31 cellular contexts compared by ENCODE assay signal in the genomic region with DNA sequence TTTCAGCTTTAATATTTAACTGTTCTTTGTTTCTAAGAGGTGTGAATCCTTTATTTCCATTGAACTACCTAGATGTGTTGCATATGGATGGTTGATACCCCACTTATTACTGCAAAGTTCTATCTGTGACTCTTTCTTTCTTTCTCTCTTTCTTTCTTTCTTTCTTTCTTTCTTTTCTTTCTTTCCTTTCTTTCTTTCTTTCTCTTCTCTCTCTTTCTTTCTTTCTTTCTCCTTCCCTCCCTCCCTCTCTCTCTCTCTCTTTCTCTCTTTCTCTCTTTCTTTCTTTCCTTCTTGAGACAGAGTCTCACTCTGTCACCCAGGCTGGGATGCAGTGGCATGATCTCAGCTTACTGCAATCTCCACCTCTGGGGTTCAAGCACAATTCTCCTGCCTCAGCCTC. TPM values are rescaled to one million over a fixed set of nuclear protein-coding genes. Genes with fewer than 3 reads are reported as not detected.
DNase-seq lines count a peak whose midpoint lies in the region; ATAC-seq, FAIRE-seq and TF ChIP-seq lines count a peak whose summit lies in the region.
"Had no signal": no experiment of that assay in that cellular context is flagged by ENCODE, and none has a peak within 500 bp of the region (broad histone marks: within the 10 kb centered on the region; RNA-seq: fewer than 3 reads in every experiment).

No MANE protein-coding gene starts in this region.

- H3K36me3 Mint-ChIP-seq in stimulated activated effector memory CD8-positive, alpha-beta T cell treated with anti-CD3 and anti-CD28 coated beads, Interleukin-12 subunit alpha, Interleukin-12 subunit beta, amount 100 ng/mL, for 72 hours: peaks cover 31% of the 10 kb centered on the region

- TF ChIP-seq CTCF in HEK293 (tag by site-specific recombination; IDR thresholded peaks at IDR 0.05) (no peak), K562 (IDR thresholded peaks at IDR 0.05 in 2 of 3, conservative IDR thresholded peaks at IDR 0.05 in 1 of 3; ENCODE audit: insufficient read depth in 2 of 3, low read depth in 1 of 3, low read length in 3 of 3) (no peak)

- H3K4me3 Mint-ChIP-seq in stimulated activated effector memory CD8-positive, alpha-beta T cell treated with anti-CD3 and anti-CD28 coated beads, Interleukin-12 subunit alpha, Interleukin-12 subunit beta, amount 100 ng/mL, for 72 hours: no peak overlapping the region
- H3K4me3 Mint-ChIP-seq: CD14-positive monocyte; CD4-positive, alpha-beta memory T cell; CD4-positive, CD25-positive, alpha-beta regulatory T cell; CD8-positive, alpha-beta memory T cell had no signal

- intact Hi-C loops in K562 (cut with micrococcal nuclease): no loop called here

- no peak overlapping the region for H3K4me2 ChIP-seq in K562 (ENCODE audit: insufficient read depth, low read length)
- H3K4me2 ChIP-seq: BLaER1 had no signal

- POLR2A ChIA-PET in HEK293 (lab: Yijun Ruan, JAX) (no interaction called here), K562 (lab: Yijun Ruan, JAX) (interaction anchor here (1.0 kb wide), 1 partner anchor 11 kb away, joined by 3 read pairs; no protein-coding TSS in a partner anchor)

- no peak overlapping the region for H3K27ac ChIP-seq in HEK293 (ENCODE audit: extremely low read depth, low read depth, low read length)
- no peak overlapping the region for H3K27ac ChIP-seq in K562 (ENCODE audit: extremely low read depth, low read depth, low read length)
- H3K27ac ChIP-seq: BLaER1 had no signal

- no peaks in the 10 kb centered on the region for H3K79me2 ChIP-seq in K562 (ENCODE audit: control insufficient read depth, insufficient read depth, low read length)

- no peaks in the 10 kb centered on the region for H4K20me1 ChIP-seq in K562 (replicated peaks; ENCODE audit: control insufficient read depth, insufficient read depth, low read length)
- H4K20me1 ChIP-seq: BLaER1 had no signal

- H3K4me1 ChIP-seq in HEK293 (ENCODE audit: control insufficient read depth, insufficient read depth, low read length) (no peaks in the 10 kb centered on the region), K562 (replicated peaks in 1 of 2; ENCODE audit: control insufficient read depth in 2 of 2, insufficient read depth in 2 of 2, low read length in 2 of 2) (no peaks in the 10 kb centered on the region)
- H3K4me1 ChIP-seq: BE2C, BLaER1 had no signal

- H3K9me3 ChIP-seq in HEK293 (ENCODE audit: control insufficient read depth, insufficient read depth, low read depth, low read length): no peaks in the 10 kb centered on the region
- H3K9me3 ChIP-seq in K562 (replicated peaks; ENCODE audit: control insufficient read depth, insufficient read depth, low read depth, low read length): no peaks in the 10 kb centered on the region
- H3K9me3 ChIP-seq: BE2C, BLaER1 had no signal

- H3K9ac ChIP-seq in K562 (ENCODE audit: insufficient read depth in 1 of 2, low read depth in 2 of 2, low read length in 2 of 2): no peak overlapping the region
- H3K9ac ChIP-seq: BLaER1 had no signal

- peak overlapping the region; percentile 71 for H3K27ac Mint-ChIP-seq in stimulated activated effector memory CD8-positive, alpha-beta T cell treated with anti-CD3 and anti-CD28 coated beads, Interleukin-12 subunit alpha, Interleukin-12 subunit beta, amount 100 ng/mL, for 72 hours
- H3K27ac Mint-ChIP-seq: CD14-positive monocyte had no signal

- ATAC-seq in K562: no peak
- ATAC-seq in stimulated activated effector memory CD8-positive, alpha-beta T cell treated with anti-CD3 and anti-CD28 coated beads, Interleukin-12 subunit alpha, Interleukin-12 subunit beta, amount 100 ng/mL, for 72 hours: no peak
- ATAC-seq in GM18519 (IDR thresholded peaks at IDR 0.05; ENCODE audit: low FRiP score, unreplicated experiment): no peak
- ATAC-seq: GM12878 had no signal

- no peaks in the 10 kb centered on the region for H3K27me3 ChIP-seq in K562 (ENCODE audit: control insufficient read depth in 2 of 2, insufficient read depth in 2 of 2, low read length in 2 of 2)
- H3K27me3 ChIP-seq: BE2C, BLaER1 had no signal

- no peaks in the 10 kb centered on the region for H3K9me1 ChIP-seq in K562 (ENCODE audit: control insufficient read depth, insufficient read depth, low read length)

- BruUV-seq in K562 (replicated peaks; lab: Mats Ljungman, UMichigan): no TSS peak

- H3K4me1 Mint-ChIP-seq in stimulated activated effector memory CD8-positive, alpha-beta T cell treated with anti-CD3 and anti-CD28 coated beads, Interleukin-12 subunit alpha, Interleukin-12 subunit beta, amount 100 ng/mL, for 72 hours: no peaks in the 10 kb centered on the region
- H3K4me1 Mint-ChIP-seq: CD14-positive monocyte; CD4-positive, alpha-beta memory T cell had no signal

- TF ChIP-seq POLR2A in K562 (conservative IDR thresholded peaks at IDR 0.05): no peak

- H3K36me3 ChIP-seq in HEK293 (ENCODE audit: control insufficient read depth in 2 of 2, insufficient read depth in 1 of 2, low read length in 2 of 2) (peaks cover 0 to 3% of the 10 kb centered on the region in 2 experiments; a peak in 2 of 3 replicates), K562 (ENCODE audit: control insufficient read depth, insufficient read depth, low read length) (no peaks in the 10 kb centered on the region)
- H3K36me3 ChIP-seq: BE2C had no signal

- TF ChIP-seq RAD21 in K562 (CRISPR knock-in tag; conservative IDR thresholded peaks at IDR 0.05 in 1 of 2, IDR thresholded peaks at IDR 0.05 in 1 of 2): no peak

- no peak for DNase-seq in K562 (ENCODE audit: extremely low read depth in 1 of 4, low spot score in 3 of 4)
- no peak for DNase-seq in stimulated activated effector memory CD8-positive, alpha-beta T cell treated with anti-CD3 and anti-CD28 coated beads, Interleukin-12 subunit alpha, Interleukin-12 subunit beta, amount 100 ng/mL, for 72 hours (ENCODE audit: low spot score in 2 of 2)
- no peak for DNase-seq in NCI-H1105 (lab: John Stamatoyannopoulos, UW)
- DNase-seq: 8988T; ACHN; BE2C; C1 segment of cervical spinal cord; CD4-positive, alpha-beta memory T cell; CD4-positive, CD25-positive, alpha-beta regulatory T cell; CD8-positive, alpha-beta memory T cell; COR-L47; DMS 273 treated with DMSO at 0.1 percent for 48 hours; DMS153; DMS53; DMS79; DND-41; EL; GDM1 had no signal

- H2AFZ ChIP-seq in K562 (ENCODE audit: low read depth, low read length): no peak overlapping the region

- TF ChIP-seq EP300 in K562 (IDR thresholded peaks at IDR 0.05; ENCODE audit: low read length): no peak

- CTCF ChIA-PET in HEK293 (lab: Yijun Ruan, JAX) (interaction anchor here (0.5 kb wide), 1 partner anchor 43 kb away, joined by 4 read pairs; no protein-coding TSS in a partner anchor), K562 (lab: Yijun Ruan, JAX; ENCODE audit: low intra/inter-chr PET ratio) (no interaction called here)

- no peak for FAIRE-seq in K562 (lab: Jason Lieb, UNC)
- FAIRE-seq: A204.1, GM12878, GM12892, GM18507, GM19239 had no signal

- no peak overlapping the region for H3K4me3 ChIP-seq in HEK293 (ENCODE audit: low read depth, low read length)
- no peak overlapping the region for H3K4me3 ChIP-seq in K562
- H3K4me3 ChIP-seq: BLaER1, GM12878 had no signal

- in situ Hi-C loops in K562 (cut with MboI): no loop called here

- H3K9me3 Mint-ChIP-seq in stimulated activated effector memory CD8-positive, alpha-beta T cell treated with anti-CD3 and anti-CD28 coated beads, Interleukin-12 subunit alpha, Interleukin-12 subunit beta, amount 100 ng/mL, for 72 hours: no peaks in the 10 kb centered on the region
- H3K9me3 Mint-ChIP-seq: CD14-positive monocyte; CD4-positive, alpha-beta memory T cell; CD4-positive, CD25-positive, alpha-beta regulatory T cell; CD8-positive, alpha-beta memory T cell had no signal

RNA-seq across cellular contexts. Expression of a gene that starts 34.1 kb away (rescaled TPM):
- 14.5 and 20.9 TPM in 2 replicates for total RNA-seq in K562 (2011; cell fraction: chromatin; rRNA removed; ENCODE audit: low replicate concordance)
- total RNA-seq in K562 (2011; cell fraction: nucleolus; rRNA removed): 7.0 and 7.1 TPM in 2 replicates
- total RNA-seq in K562 (2011; cell fraction: nucleoplasm; rRNA removed): 9.7 and 13.7 TPM in 2 replicates
- total RNA-seq in K562 (2014; rRNA removed) (4.8 and 6.9 TPM in 2 replicates), K562 (2014; rRNA removed; fragmentation: Illumina TruSeq; extraction: Trizol) (8.0 and 9.6 TPM in 2 replicates), K562 (2015; rRNA removed; fragmentation: Illumina TruSeq; extraction: Trizol) (6.1 and 7.1 TPM in 2 replicates), K562 (2021) (5.9 and 6.6 TPM in 2 replicates)
- polyA plus RNA-seq in K562 (2011; rRNA removed) (13.3 and 18.6 TPM in 2 replicates), K562 (2014; fragmentation: Illumina TruSeq; extraction: Trizol) (4.8 and 6.4 TPM in 2 replicates), K562 (2014; fragmentation: Nextera tagmentation; extraction: Ambion mirVana) (1 to 10 TPM; 2.2 to 3.0 TPM), K562 (2014; rRNA removed) (6.1 and 7.1 TPM in 2 replicates)
- polyA plus RNA-seq in K562 (2011; cell fraction: cytosol; rRNA removed): 8.6 and 14.1 TPM in 2 replicates
- 7.7 and 11.0 TPM in 2 replicates for polyA plus RNA-seq in K562 (2011; cell fraction: nucleus; rRNA removed)
- 3.6 and 4.9 TPM in 2 replicates for polyA plus RNA-seq in K562 (2012)
- polyA minus RNA-seq in K562 (2011; rRNA and poly(A)+ RNA removed): 18.4 and 21.3 TPM in 2 replicates
- polyA minus RNA-seq in K562 (2011; cell fraction: cytosol; rRNA and poly(A)+ RNA removed): 5.6 and 9.4 TPM in 2 replicates
- polyA minus RNA-seq in K562 (2011; cell fraction: nucleus; rRNA and poly(A)+ RNA removed): 3.0 and 3.9 TPM in 2 replicates

RNA-seq across cellular contexts. Expression of a gene that starts 41.8 kb away (rescaled TPM):
- 12.0 and 29.0 TPM in 2 replicates for total RNA-seq in K562 (2011; cell fraction: chromatin; rRNA removed; ENCODE audit: low replicate concordance)
- 18.2 and 19.5 TPM in 2 replicates for total RNA-seq in K562 (2011; cell fraction: nucleolus; rRNA removed)
- 13.7 and 14.4 TPM in 2 replicates for total RNA-seq in K562 (2011; cell fraction: nucleoplasm; rRNA removed)
- total RNA-seq in K562 (2014; rRNA removed) (0.95 and 2.3 TPM in 2 replicates), K562 (2014; rRNA removed; fragmentation: Illumina TruSeq; extraction: Trizol) (0.55 and 1.4 TPM in 2 replicates), K562 (2015; rRNA removed; fragmentation: Illumina TruSeq; extraction: Trizol) (0.49 and 0.72 TPM in 2 replicates), K562 (2021) (4.3 and 4.6 TPM in 2 replicates)
- polyA plus RNA-seq in K562 (2011; rRNA removed) (1.8 and 1.9 TPM in 2 replicates), K562 (2014; fragmentation: Illumina TruSeq; extraction: Trizol) (1.5 and 2.0 TPM in 2 replicates), K562 (2014; fragmentation: Nextera tagmentation; extraction: Ambion mirVana) (under 1 TPM; 0.03 to 0.11 TPM), K562 (2014; rRNA removed) (2.7 and 3.3 TPM in 2 replicates)
- polyA plus RNA-seq in K562 (2011; cell fraction: cytosol; rRNA removed): 2.4 and 2.8 TPM in 2 replicates
- polyA plus RNA-seq in K562 (2011; cell fraction: nucleus; rRNA removed): 12.7 and 20.4 TPM in 2 replicates
- 2.9 and 3.9 TPM in 2 replicates for polyA plus RNA-seq in K562 (2012)
- polyA minus RNA-seq in K562 (2011; rRNA and poly(A)+ RNA removed): 1.4 and 1.5 TPM in 2 replicates
- polyA minus RNA-seq in K562 (2011; cell fraction: cytosol; rRNA and poly(A)+ RNA removed): 1.9 and 2.1 TPM in 2 replicates
- polyA minus RNA-seq in K562 (2011; cell fraction: nucleus; rRNA and poly(A)+ RNA removed): 3.3 and 5.0 TPM in 2 replicates

RNA-seq across cellular contexts. Expression of a gene that starts 44.4 kb away (rescaled TPM):
- total RNA-seq in K562 (2011; cell fraction: chromatin; rRNA removed; ENCODE audit: low replicate concordance): 5.0 and 6.7 TPM in 2 replicates
- 4.3 and 5.0 TPM in 2 replicates for total RNA-seq in K562 (2011; cell fraction: nucleolus; rRNA removed)
- 8.1 and 12.4 TPM in 2 replicates for total RNA-seq in K562 (2011; cell fraction: nucleoplasm; rRNA removed)
- total RNA-seq in K562 (2014; rRNA removed) (12.1 and 14.1 TPM in 2 replicates), K562 (2014; rRNA removed; fragmentation: Illumina TruSeq; extraction: Trizol) (18.9 and 21.8 TPM in 2 replicates), K562 (2015; rRNA removed; fragmentation: Illumina TruSeq; extraction: Trizol) (15.1 and 16.5 TPM in 2 replicates), K562 (2021) (19.4 and 20.5 TPM in 2 replicates)
- polyA plus RNA-seq in K562 (2011; rRNA removed) (39.1 and 49.6 TPM in 2 replicates), K562 (2014; fragmentation: Illumina TruSeq; extraction: Trizol) (37.1 and 40.4 TPM in 2 replicates), K562 (2014; fragmentation: Nextera tagmentation; extraction: Ambion mirVana) (10 to 100 TPM; 70.0 to 91.0 TPM), K562 (2014; rRNA removed) (22.0 and 23.8 TPM in 2 replicates)
- polyA plus RNA-seq in K562 (2011; cell fraction: cytosol; rRNA removed): 21.1 and 34.7 TPM in 2 replicates
- polyA plus RNA-seq in K562 (2011; cell fraction: nucleus; rRNA removed): 11.4 and 19.4 TPM in 2 replicates
- polyA plus RNA-seq in K562 (2012): 13.2 and 18.5 TPM in 2 replicates
- 18.7 TPM in 2 replicates for polyA minus RNA-seq in K562 (2011; rRNA and poly(A)+ RNA removed)
- polyA minus RNA-seq in K562 (2011; cell fraction: cytosol; rRNA and poly(A)+ RNA removed): 6.0 and 7.9 TPM in 2 replicates
- polyA minus RNA-seq in K562 (2011; cell fraction: nucleus; rRNA and poly(A)+ RNA removed): 2.3 and 5.1 TPM in 2 replicates

RNA-seq across cellular contexts. Expression of a gene that starts 45.2 kb away (rescaled TPM):
- 163 and 207 TPM in 2 replicates for total RNA-seq in K562 (2011; cell fraction: chromatin; rRNA removed; ENCODE audit: low replicate concordance)
- total RNA-seq in K562 (2011; cell fraction: nucleolus; rRNA removed): 124 and 125 TPM in 2 replicates
- total RNA-seq in K562 (2011; cell fraction: nucleoplasm; rRNA removed): 200 and 254 TPM in 2 replicates
- 89.9 and 103 TPM in 2 replicates for total RNA-seq in K562 (2014; rRNA removed)
- 130 and 143 TPM in 2 replicates for total RNA-seq in K562 (2014; rRNA removed; fragmentation: Illumina TruSeq; extraction: Trizol)
- 108 and 113 TPM in 2 replicates for total RNA-seq in K562 (2015; rRNA removed; fragmentation: Illumina TruSeq; extraction: Trizol)
- 124 and 133 TPM in 2 replicates for total RNA-seq in K562 (2021)
- 189 and 227 TPM in 2 replicates for polyA plus RNA-seq in K562 (2011; rRNA removed)
- polyA plus RNA-seq in K562 (2011; cell fraction: cytosol; rRNA removed): 79.0 and 159 TPM in 2 replicates
- polyA plus RNA-seq in K562 (2011; cell fraction: nucleus; rRNA removed): 404 and 579 TPM in 2 replicates
- 87.3 and 116 TPM in 2 replicates for polyA plus RNA-seq in K562 (2012)
- 137 and 146 TPM in 2 replicates for polyA plus RNA-seq in K562 (2014; fragmentation: Illumina TruSeq; extraction: Trizol)
- 100 to 1,000 TPM in 1 of 2 experiments, 10 to 100 TPM in 1; 78.1 to 114 TPM for polyA plus RNA-seq in K562 (2014; fragmentation: Nextera tagmentation; extraction: Ambion mirVana)
- polyA plus RNA-seq in K562 (2014; rRNA removed): 86.8 and 104 TPM in 2 replicates
- polyA minus RNA-seq in K562 (2011; rRNA and poly(A)+ RNA removed): 173 and 193 TPM in 2 replicates
- 75.4 and 77.3 TPM in 2 replicates for polyA minus RNA-seq in K562 (2011; cell fraction: cytosol; rRNA and poly(A)+ RNA removed)
- 57.4 and 102 TPM in 2 replicates for polyA minus RNA-seq in K562 (2011; cell fraction: nucleus; rRNA and poly(A)+ RNA removed)

RNA-seq across cellular contexts. Expression of a gene that starts 51.8 kb away (rescaled TPM):
- total RNA-seq in K562 (2011; cell fraction: chromatin; rRNA removed; ENCODE audit: low replicate concordance): 0.44 TPM in 1 of 2 replicates, not detected in the other
- 0.33 TPM in 1 of 2 replicates, not detected in the other for total RNA-seq in K562 (2011; cell fraction: nucleolus; rRNA removed)
- 0.37 TPM in 1 of 2 replicates, not detected in the other for total RNA-seq in K562 (2011; cell fraction: nucleoplasm; rRNA removed)
- 0.45 and 1.7 TPM in 2 replicates for total RNA-seq in K562 (2014; rRNA removed)
- 0.29 and 0.55 TPM in 2 replicates for total RNA-seq in K562 (2014; rRNA removed; fragmentation: Illumina TruSeq; extraction: Trizol)
- total RNA-seq in K562 (2015; rRNA removed; fragmentation: Illumina TruSeq; extraction: Trizol): 0.30 and 0.43 TPM in 2 replicates
- 0.25 and 0.31 TPM in 2 replicates for total RNA-seq in K562 (2021)
- 0.52 and 1.7 TPM in 2 replicates for polyA plus RNA-seq in K562 (2011; rRNA removed)
- polyA plus RNA-seq in K562 (2011; cell fraction: cytosol; rRNA removed): 1.1 and 2.5 TPM in 2 replicates
- polyA plus RNA-seq in K562 (2011; cell fraction: nucleus; rRNA removed): 0.36 and 1.5 TPM in 2 replicates
- polyA plus RNA-seq in K562 (2012): 0.62 and 1.4 TPM in 2 replicates
- 0.34 and 0.54 TPM in 2 replicates for polyA plus RNA-seq in K562 (2014; fragmentation: Illumina TruSeq; extraction: Trizol)
- polyA plus RNA-seq in K562 (2014; fragmentation: Nextera tagmentation; extraction: Ambion mirVana): 1 to 10 TPM; 1.1 to 1.2 TPM
- 0.05 and 0.09 TPM in 2 replicates for polyA plus RNA-seq in K562 (2014; rRNA removed)
- 0.35 and 1.0 TPM in 2 replicates for polyA minus RNA-seq in K562 (2011; rRNA and poly(A)+ RNA removed)
- 1.2 TPM in 1 of 2 replicates, not detected in the other for polyA minus RNA-seq in K562 (2011; cell fraction: cytosol; rRNA and poly(A)+ RNA removed)
- 0.89 TPM in 1 of 2 replicates, not detected in the other for polyA minus RNA-seq in K562 (2011; cell fraction: nucleus; rRNA and poly(A)+ RNA removed)
- total RNA-seq: A673, Daoy, G401 had no signal
- polyA plus RNA-seq: AG04450 had no signal
